ENCODE assay signal across 16 cellular contexts in genomic region chr9:38335686-38336085, GRCh38. TPM values are rescaled to one million over a fixed set of nuclear protein-coding genes. Genes with fewer than 3 reads are reported as not detected.
DNase-seq lines count a peak whose midpoint lies in the region; ATAC-seq and TF ChIP-seq lines count a peak whose summit lies in the region.
"Had no signal": no experiment of that assay in that cellular context is flagged by ENCODE, and none has a peak within 500 bp of the region (broad histone marks: within the 10 kb centered on the region; RNA-seq: fewer than 3 reads in every experiment).

No MANE protein-coding gene starts in this region.

- DNase-seq in G401 (ENCODE audit: low spot score), result peak; percentile 71
- DNase-seq in GM23338 (ENCODE audit: low spot score), result no peak
- DNase-seq in cerebellum (ENCODE audit: low spot score), result peak; percentile 60
- peak; percentile 13 for DNase-seq in osteocyte (ENCODE audit: extremely low spot score, unreplicated experiment)
- no peak for DNase-seq in HAP-1 (ENCODE audit: low spot score in 2 of 2)
- no peak for DNase-seq in NCI-H1092 treated with DMSO at 0.1 percent for 48 hours (lab: John Stamatoyannopoulos, UW)
- DNase-seq: CD8-positive, alpha-beta T cell; COR-L47; DMS153; DMS79 treated with DMSO at 0.1 percent for 48 hours; EL; GDM1; HCEC 1CT; HFFc6 had no signal

- H3K27ac Mint-ChIP-seq in GM23338, result no peak overlapping the region
- H3K27ac Mint-ChIP-seq in osteocyte (ENCODE audit: unreplicated experiment), result no peak overlapping the region
- H3K27ac Mint-ChIP-seq: CD8-positive, alpha-beta T cell; HFFc6 had no signal

- no peaks in the 10 kb centered on the region for H3F3A ChIP-seq in GM23338 (replicated peaks; ENCODE audit: low read depth)

- H3K27me3 ChIP-seq in GM23338 (ENCODE audit: insufficient read depth), result no peaks in the 10 kb centered on the region
- no peaks in the 10 kb centered on the region for H3K27me3 ChIP-seq in HAP-1 (ENCODE audit: low read depth)

- no peaks in the 10 kb centered on the region for H3K79me2 ChIP-seq in GM23338 (replicated peaks; ENCODE audit: insufficient read depth)

- H3K36me3 Mint-ChIP-seq in GM23338 (ENCODE audit: low read depth) (no peaks in the 10 kb centered on the region; the same call in 2 of the 3 replicates), osteocyte (ENCODE audit: unreplicated experiment) (no peaks in the 10 kb centered on the region)
- H3K36me3 Mint-ChIP-seq: CD14-positive monocyte; CD8-positive, alpha-beta T cell had no signal

- TF ChIP-seq CTCF in GM23338 (conservative IDR thresholded peaks at IDR 0.05; ENCODE audit: low read depth in 2 of 2) (no peak), osteocyte (IDR thresholded peaks at IDR 0.05) (no peak)

- H3K4me3 Mint-ChIP-seq in GM23338 (no peak overlapping the region), osteocyte (ENCODE audit: unreplicated experiment) (no peak overlapping the region)
- H3K4me3 Mint-ChIP-seq: CD14-positive monocyte; CD8-positive, alpha-beta T cell; HFFc6 had no signal

- H3K27me3 Mint-ChIP-seq in GM23338 (ENCODE audit: insufficient read depth, low read depth, poor library complexity) (peaks cover 6% of the 10 kb centered on the region), osteocyte (ENCODE audit: unreplicated experiment) (peaks cover 19% of the 10 kb centered on the region)

- no peaks in the 10 kb centered on the region for H3K36me3 ChIP-seq in GM23338 (ENCODE audit: insufficient read depth)
- no peaks in the 10 kb centered on the region for H3K36me3 ChIP-seq in HAP-1 (replicated peaks)

- peaks cover 28% of the 10 kb centered on the region for H3K4me1 Mint-ChIP-seq in GM23338
- H3K4me1 Mint-ChIP-seq in osteocyte (ENCODE audit: unreplicated experiment), result no peaks in the 10 kb centered on the region
- H3K4me1 Mint-ChIP-seq: CD14-positive monocyte had no signal

- H3K9me3 Mint-ChIP-seq in GM23338 (no peaks in the 10 kb centered on the region), osteocyte (ENCODE audit: unreplicated experiment) (no peaks in the 10 kb centered on the region)
- H3K9me3 Mint-ChIP-seq: CD8-positive, alpha-beta T cell; HFFc6 had no signal

- no peak overlapping the region for H3K27ac ChIP-seq in GM23338 (ENCODE audit: low read depth)

- no peak for ATAC-seq in GM23338
- ATAC-seq: CD8-positive, alpha-beta T cell; HepG2 had no signal

- no peaks in the 10 kb centered on the region; the same call in 1 of the 2 replicates for H3K4me1 ChIP-seq in GM23338 (ENCODE audit: insufficient read depth)
- H3K4me1 ChIP-seq in HAP-1, result no peaks in the 10 kb centered on the region

- peak overlapping the region; percentile 84; the same call in 1 of the 2 replicates for H2AFZ ChIP-seq in GM23338

- no peaks in the 10 kb centered on the region; the same call in 1 of the 2 replicates for H3K9me2 ChIP-seq in GM23338 (ENCODE audit: insufficient read depth)

- H3K4me3 ChIP-seq in GM23338 (no peak overlapping the region), HAP-1 (no peak overlapping the region)

- in situ Hi-C loops in G401 (cut with HindIII; ENCODE audit: low sequenced_read_pairs), result no loop called here
- in situ Hi-C loops in HAP-1 (cut with MboI; ENCODE audit: low sequenced_read_pairs), result no loop called here

- H4K20me1 ChIP-seq in GM23338 (replicated peaks; ENCODE audit: insufficient read depth), result no peaks in the 10 kb centered on the region

- H3K4me2 ChIP-seq in GM23338, result no peak overlapping the region

- H3K9me3 ChIP-seq in HAP-1, result no peaks in the 10 kb centered on the region

TF ChIP-seq in GM23338, 12 proteins besides CTCF, POLR2A, EP300 and RAD21 (continues in another document):
- TF ChIP-seq EZH2phosphoT487 (IDR thresholded peaks at IDR 0.05; ENCODE audit: unreplicated experiment), result no peak
- TF ChIP-seq, protein P1, sequence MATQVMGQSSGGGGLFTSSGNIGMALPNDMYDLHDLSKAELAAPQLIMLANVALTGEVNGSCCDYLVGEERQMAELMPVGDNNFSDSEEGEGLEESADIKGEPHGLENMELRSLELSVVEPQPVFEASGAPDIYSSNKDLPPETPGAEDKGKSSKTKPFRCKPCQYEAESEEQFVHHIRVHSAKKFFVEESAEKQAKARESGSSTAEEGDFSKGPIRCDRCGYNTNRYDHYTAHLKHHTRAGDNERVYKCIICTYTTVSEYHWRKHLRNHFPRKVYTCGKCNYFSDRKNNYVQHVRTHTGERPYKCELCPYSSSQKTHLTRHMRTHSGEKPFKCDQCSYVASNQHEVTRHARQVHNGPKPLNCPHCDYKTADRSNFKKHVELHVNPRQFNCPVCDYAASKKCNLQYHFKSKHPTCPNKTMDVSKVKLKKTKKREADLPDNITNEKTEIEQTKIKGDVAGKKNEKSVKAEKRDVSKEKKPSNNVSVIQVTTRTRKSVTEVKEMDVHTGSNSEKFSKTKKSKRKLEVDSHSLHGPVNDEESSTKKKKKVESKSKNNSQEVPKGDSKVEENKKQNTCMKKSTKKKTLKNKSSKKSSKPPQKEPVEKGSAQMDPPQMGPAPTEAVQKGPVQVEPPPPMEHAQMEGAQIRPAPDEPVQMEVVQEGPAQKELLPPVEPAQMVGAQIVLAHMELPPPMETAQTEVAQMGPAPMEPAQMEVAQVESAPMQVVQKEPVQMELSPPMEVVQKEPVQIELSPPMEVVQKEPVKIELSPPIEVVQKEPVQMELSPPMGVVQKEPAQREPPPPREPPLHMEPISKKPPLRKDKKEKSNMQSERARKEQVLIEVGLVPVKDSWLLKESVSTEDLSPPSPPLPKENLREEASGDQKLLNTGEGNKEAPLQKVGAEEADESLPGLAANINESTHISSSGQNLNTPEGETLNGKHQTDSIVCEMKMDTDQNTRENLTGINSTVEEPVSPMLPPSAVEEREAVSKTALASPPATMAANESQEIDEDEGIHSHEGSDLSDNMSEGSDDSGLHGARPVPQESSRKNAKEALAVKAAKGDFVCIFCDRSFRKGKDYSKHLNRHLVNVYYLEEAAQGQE (IDR thresholded peaks at IDR 0.05; ENCODE audit: unreplicated experiment), result no peak
- TF ChIP-seq POLR2AphosphoS5 (IDR thresholded peaks at IDR 0.05; ENCODE audit: low read depth), result no peak
- TF ChIP-seq ETS1 (IDR thresholded peaks at IDR 0.05), result no peak
- TF ChIP-seq CREB1 (CRISPR knock-in tag; IDR thresholded peaks at IDR 0.05; ENCODE audit: low read depth), result no peak
- TF ChIP-seq ZNF331 (CRISPR knock-in tag; IDR thresholded peaks at IDR 0.05; ENCODE audit: low read depth), result no peak
- TF ChIP-seq NANOG (IDR thresholded peaks at IDR 0.05; ENCODE audit: borderline replicate concordance), result no peak
- TF ChIP-seq EZH2 (IDR thresholded peaks at IDR 0.05; ENCODE audit: low read depth, unreplicated experiment), result no peak
- TF ChIP-seq ZNF114 (CRISPR knock-in tag; IDR thresholded peaks at IDR 0.05), result no peak
- TF ChIP-seq STAT1 (IDR thresholded peaks at IDR 0.05; ENCODE audit: unreplicated experiment), result no peak

RNA-seq across cellular contexts. Expression of gene ALDH1B1, which starts 56.8 kb away (rescaled TPM):
- total RNA-seq in G401 (2014; rRNA removed; shearing (Covaris generic)), result 61.8 and 87.4 TPM in 2 replicates
- 74.8 and 79.7 TPM in 2 replicates for total RNA-seq in GM23338 (2014; rRNA removed; shearing (Covaris generic))
- polyA plus RNA-seq in GM23338 (2016; fragmentation: Nextera tagmentation; extraction: Ambion mirVana), result 35.5 and 37.5 TPM in 2 replicates
- total RNA-seq in cerebellum, result 9.1 TPM
- total RNA-seq in osteocyte, result 10.5 and 10.7 TPM in 2 replicates

Comparison
In these comparisons a context has a peak if more than half of its experiments do, and no peak if none do; other contexts are left out.
1. DNase-seq: peak in G401 (single experiment), cerebellum (single experiment) and osteocyte (single experiment); none in GM23338 (single experiment), HAP-1 (0 of 2) and NCI-H1092 treated with DMSO at 0.1 percent for 48 hours (single experiment).